Comparison of ENCODE assay signal across 2 cellular contexts in genomic region chr18:77203071-77203470, GRCh38.
TF ChIP-seq lines count a peak whose summit lies in the region.

No MANE protein-coding gene starts in this region.

TF ChIP-seq in A549, 52 proteins besides CTCF, POLR2A, EP300 and RAD21:
- peak; percentile 69 for TF ChIP-seq REST (IDR thresholded peaks at IDR 0.05)
- no peak for TF ChIP-seq FOSL2 (IDR thresholded peaks at IDR 0.05)
- TF ChIP-seq FOSL2 (CRISPR knock-in tag; IDR thresholded peaks at IDR 0.05): no peak

TF ChIP-seq in HEK293, 187 proteins besides CTCF, POLR2A, EP300 and RAD21 (continued from another document):
- TF ChIP-seq REST (tag by site-specific recombination; IDR thresholded peaks at IDR 0.05) (peak; percentile 90), ZNF10 (tag by site-specific recombination; IDR thresholded peaks at IDR 0.05) (no peak)
